8 cellular contexts compared by ENCODE assay signal in the genomic region with DNA sequence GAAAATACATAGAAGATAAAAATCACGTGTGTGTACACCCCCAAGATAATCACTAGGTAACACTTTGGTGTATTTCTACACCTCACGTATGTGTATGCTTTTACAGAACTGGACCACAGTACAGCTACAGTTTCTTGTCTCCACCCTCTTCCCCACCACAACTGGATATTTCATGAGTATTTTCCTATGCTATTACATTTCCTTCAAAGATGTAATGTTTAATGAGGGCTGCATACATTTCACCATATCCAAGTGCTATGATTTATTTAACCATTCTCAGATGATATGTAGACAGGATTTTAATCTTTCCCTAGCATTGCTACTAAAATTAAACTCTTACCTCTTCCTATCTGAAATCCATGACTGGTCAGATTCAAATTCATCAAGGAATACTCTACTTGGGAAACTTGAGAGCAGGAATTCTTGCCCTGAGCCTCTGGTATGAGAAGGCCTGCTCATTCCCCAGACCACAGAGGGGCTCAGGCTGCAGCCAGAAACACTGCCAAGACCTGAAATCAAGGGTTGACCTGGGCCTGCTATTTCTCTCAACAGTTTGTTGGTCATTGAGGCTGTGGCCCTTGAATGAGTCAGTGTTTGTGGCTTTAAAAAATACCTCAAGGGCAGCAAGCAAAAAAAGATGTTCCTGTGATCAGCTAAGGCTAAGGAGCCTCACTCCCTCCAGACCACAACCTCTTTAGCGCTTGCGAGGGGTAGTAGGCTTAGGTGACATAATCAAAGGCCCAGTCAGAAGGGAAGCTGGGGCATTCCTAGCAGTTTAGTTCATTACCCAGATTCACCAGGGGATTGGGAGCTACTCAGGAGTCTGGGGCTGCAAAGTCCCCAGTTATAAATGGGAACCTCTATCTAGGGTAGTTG. TPM values are rescaled to one million over a fixed set of nuclear protein-coding genes. Genes with fewer than 3 reads are reported as not detected.
DNase-seq lines count a peak whose midpoint lies in the region; ATAC-seq lines count a peak whose summit lies in the region.

No MANE protein-coding gene starts in this region.

- no peaks in the 10 kb centered on the region for H3K36me3 ChIP-seq in mesenchymal stem cell (ENCODE audit: control insufficient read depth in 1 of 2, insufficient read depth in 2 of 2, low read depth in 1 of 2, low read length in 2 of 2)

- no peak overlapping the region for H2AFZ ChIP-seq in mesenchymal stem cell (ENCODE audit: low read depth, low read length)

- H3K18ac ChIP-seq in mesenchymal stem cell (ENCODE audit: low read depth in 1 of 2, low read length in 2 of 2) = no peak overlapping the region

- no peaks in the 10 kb centered on the region for H3K9me3 ChIP-seq in mesenchymal stem cell (ENCODE audit: control insufficient read depth, low read length)

- peak overlapping the region; percentile 91 for H2BK5ac ChIP-seq in mesenchymal stem cell (ENCODE audit: low read depth, low read length, poor library complexity, severe bottlenecking)

- no peak overlapping the region for H3K23ac ChIP-seq in mesenchymal stem cell (ENCODE audit: low read length in 2 of 2)

- peaks cover 19% of the 10 kb centered on the region for H3K4me1 ChIP-seq in mesenchymal stem cell (ENCODE audit: control insufficient read depth, insufficient read depth, low read depth, low read length)

- H2BK120ac ChIP-seq in mesenchymal stem cell (ENCODE audit: low read depth, low read length) = no peak overlapping the region

- no peak overlapping the region for H3K9ac ChIP-seq in mesenchymal stem cell (ENCODE audit: low read length)

- H3K79me1 ChIP-seq in mesenchymal stem cell (replicated peaks; ENCODE audit: low read length, poor library complexity, severe bottlenecking) = peaks cover 17% of the 10 kb centered on the region

- no peak overlapping the region for H2BK12ac ChIP-seq in mesenchymal stem cell (ENCODE audit: low read length in 2 of 2)

- peak overlapping the region; percentile 97 for H2AK5ac ChIP-seq in mesenchymal stem cell (ENCODE audit: low read length, severe bottlenecking)

- WGBS in mesenchymal stem cell = 83% methylated on average over 2 of the region's 4 CpGs

- DNase-seq in NOMO-1 treated with dmso at 0.1 percent for 144 hours (lab: John Stamatoyannopoulos, UW; ENCODE audit: unreplicated experiment) = peak; percentile 14
- DNase-seq in mesenchymal stem cell = peak; percentile 92
- no peak for DNase-seq in HuH-7 (ENCODE audit: low spot score)
- no peak for DNase-seq in iPS-NIHi11 (ENCODE audit: low spot score)
- DNase-seq in NCI-H2196 (lab: John Stamatoyannopoulos, UW; ENCODE audit: unreplicated experiment) = no peak

- peak overlapping the region; percentile 17 for H3K4me2 ChIP-seq in mesenchymal stem cell (ENCODE audit: low read length, poor library complexity, severe bottlenecking)

- no peak overlapping the region for H3K4ac ChIP-seq in mesenchymal stem cell (ENCODE audit: low read depth in 1 of 2, low read length in 2 of 2)

- H4K91ac ChIP-seq in mesenchymal stem cell (ENCODE audit: low read length) = no peak overlapping the region

- ATAC-seq in GM18499 (IDR thresholded peaks at IDR 0.05; ENCODE audit: insufficient read depth, unreplicated experiment) (peak; percentile 76), HG02623 (IDR thresholded peaks at IDR 0.05; ENCODE audit: unreplicated experiment) (peak; percentile 77), GM19455 (IDR thresholded peaks at IDR 0.05; ENCODE audit: unreplicated experiment) (no peak)

- no peak overlapping the region for H3K4me3 ChIP-seq in mesenchymal stem cell (ENCODE audit: insufficient read depth in 1 of 2, low read depth in 1 of 2, low read length in 2 of 2)

- no peaks in the 10 kb centered on the region for H3K27me3 ChIP-seq in mesenchymal stem cell (ENCODE audit: control insufficient read depth in 1 of 2, insufficient read depth in 1 of 2, low read length in 2 of 2)

- peak overlapping the region; percentile 94 for H3K27ac ChIP-seq in mesenchymal stem cell (ENCODE audit: low read length, poor library complexity, severe bottlenecking)

- no peak overlapping the region for H4K8ac ChIP-seq in mesenchymal stem cell (ENCODE audit: low read length)

- no peak overlapping the region for H2BK15ac ChIP-seq in mesenchymal stem cell (ENCODE audit: low read depth, poor library complexity, severe bottlenecking)

- no peak overlapping the region for H3K14ac ChIP-seq in mesenchymal stem cell (ENCODE audit: low read length in 2 of 2)

RNA-seq across cellular contexts. Expression of gene ABTB2, which starts 55.5 kb away (rescaled TPM):
- polyA plus RNA-seq in mesenchymal stem cell (2013, experiment 1 of 2) = 0.39 TPM
- polyA plus RNA-seq in mesenchymal stem cell (2013, experiment 2 of 2) = 0.41 TPM

Comparison
In these comparisons a context has a peak if more than half of its experiments do, and no peak if none do; other contexts are left out.
1. DNase-seq: peak in NOMO-1 treated with dmso at 0.1 percent for 144 hours (single experiment) and mesenchymal stem cell (single experiment); none in HuH-7 (single experiment), iPS-NIHi11 (single experiment) and NCI-H2196 (single experiment).